23 cellular contexts compared by ENCODE assay signal in the genomic region with DNA sequence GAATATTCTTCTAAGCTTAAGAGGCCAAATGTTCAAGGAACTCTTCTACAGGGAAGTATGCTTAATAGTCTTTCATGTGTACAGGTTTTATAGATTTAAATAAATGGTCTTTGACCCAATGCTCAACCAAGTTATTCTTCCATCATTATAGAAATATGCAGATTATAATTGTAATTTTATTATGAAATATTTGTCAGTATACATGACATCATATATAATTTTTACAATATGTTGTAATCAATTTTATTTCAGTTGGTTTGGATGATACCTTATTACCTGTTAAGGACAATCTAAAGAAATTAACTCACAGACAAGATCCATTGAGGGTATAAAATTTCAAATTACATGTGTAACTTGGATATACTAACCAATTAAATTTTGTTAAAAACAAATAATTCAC.
DNase-seq lines count a peak whose midpoint lies in the region; ATAC-seq, FAIRE-seq and TF ChIP-seq lines count a peak whose summit lies in the region.
"Had no signal": no experiment of that assay in that cellular context is flagged by ENCODE, and none has a peak within 500 bp of the region (broad histone marks: within the 10 kb centered on the region; RNA-seq: fewer than 3 reads in every experiment).

No MANE protein-coding gene starts in this region.

- BruUV-seq in HepG2 (replicated peaks; lab: Mats Ljungman, UMichigan) = no TSS peak

- in situ Hi-C loops in HepG2 (cut with HindIII; ENCODE audit: extremely low pct_ligation_motif_present, low pct_unique_long_range_greater_than_20kb) = no loop called here

- no peak for DNase-seq in HepG2 (ENCODE audit: low spot score)
- DNase-seq in right lobe of liver = no peak
- DNase-seq in SJCRH30 = no peak
- DNase-seq in osteoblast (ENCODE audit: insufficient read length, low spot score, missing footprints) = peak; percentile 17
- DNase-seq in activated naive CD4-positive, alpha-beta T cell treated with Interleukin-2 at 50 U/mL for 16 hours = no peak
- DNase-seq in COLO668 (lab: John Stamatoyannopoulos, UW; ENCODE audit: unreplicated experiment) = no peak
- DNase-seq: AML-193; CD4-positive, alpha-beta T cell; CD8-positive, alpha-beta T cell; COR-L47; DMS 273 treated with DMSO at 0.1 percent for 48 hours; DMS153; DMS79; DND-41; EL; GDM1 had no signal

- H3K36me3 ChIP-seq in HepG2 (replicated peaks in 1 of 2; ENCODE audit: control insufficient read depth in 1 of 2, insufficient read depth in 2 of 2, low read length in 2 of 2) (no peaks in the 10 kb centered on the region), right lobe of liver (no peaks in the 10 kb centered on the region), SJCRH30 (no peaks in the 10 kb centered on the region), osteoblast (ENCODE audit: insufficient read depth, low read length) (no peaks in the 10 kb centered on the region)
- H3K36me3 ChIP-seq: BLaER1 treated with 17β-estradiol and CSF1 and Interleukin-3, amounts not matched to agents 10 nM and 100 nM had no signal

- H3K4me3 ChIP-seq in HepG2 (replicated peaks in 1 of 3; ENCODE audit: insufficient read depth in 1 of 3, low read depth in 2 of 3, low read length in 3 of 3) = no peak overlapping the region
- H3K4me3 ChIP-seq in right lobe of liver = no peak overlapping the region
- H3K4me3 ChIP-seq in SJCRH30 = no peak overlapping the region; the same call in 1 of the 2 replicates
- H3K4me3 ChIP-seq in osteoblast (ENCODE audit: insufficient read depth, low read length) = no peak overlapping the region
- H3K4me3 ChIP-seq: A549; BLaER1 treated with 17β-estradiol and CSF1 and Interleukin-3, amounts not matched to agents 10 nM and 100 nM; GM12878 had no signal

- no peak for FAIRE-seq in HepG2 (lab: Jason Lieb, UNC)
- FAIRE-seq: A549, GM12878, GM12892, GM19239 had no signal

- no peaks in the 10 kb centered on the region for H3K27me3 ChIP-seq in HepG2 (ENCODE audit: control insufficient read depth in 1 of 2, insufficient read depth in 2 of 2, low read length in 2 of 2)
- no peaks in the 10 kb centered on the region for H3K27me3 ChIP-seq in right lobe of liver
- H3K27me3 ChIP-seq in SJCRH30 = no peaks in the 10 kb centered on the region
- H3K27me3 ChIP-seq in osteoblast (ENCODE audit: insufficient read depth, low read length) = no peaks in the 10 kb centered on the region
- H3K27me3 ChIP-seq: BLaER1 treated with 17β-estradiol and CSF1 and Interleukin-3, amounts not matched to agents 10 nM and 100 nM had no signal

- H3K4me1 ChIP-seq in HepG2 (ENCODE audit: insufficient read depth, low read length) = no peaks in the 10 kb centered on the region
- H3K4me1 ChIP-seq in right lobe of liver = no peaks in the 10 kb centered on the region
- peaks cover 36% of the 10 kb centered on the region for H3K4me1 ChIP-seq in SJCRH30
- no peaks in the 10 kb centered on the region for H3K4me1 ChIP-seq in osteoblast (ENCODE audit: insufficient read depth, low read length)
- H3K4me1 ChIP-seq: A549; BLaER1 treated with 17β-estradiol and CSF1 and Interleukin-3, amounts not matched to agents 10 nM and 100 nM had no signal

- no peak for TF ChIP-seq POLR2A in HepG2 (IDR thresholded peaks at IDR 0.05; ENCODE audit: insufficient read depth in 1 of 2, low read depth in 2 of 2, low read length in 2 of 2)
- no peak for TF ChIP-seq POLR2A in right lobe of liver (IDR thresholded peaks at IDR 0.05)

- TF ChIP-seq RAD21 in HepG2 (CRISPR knock-in tag; IDR thresholded peaks at IDR 0.05) = no peak

- H4K20me1 ChIP-seq in HepG2 (ENCODE audit: insufficient read depth, low read length) = no peaks in the 10 kb centered on the region
- no peaks in the 10 kb centered on the region for H4K20me1 ChIP-seq in osteoblast (ENCODE audit: insufficient read depth, low read length)
- H4K20me1 ChIP-seq: BLaER1 treated with 17β-estradiol and CSF1 and Interleukin-3, amounts not matched to agents 10 nM and 100 nM had no signal

- H3K9ac ChIP-seq in HepG2 (ENCODE audit: insufficient read depth, low read depth, low read length) = no peak overlapping the region
- H3K9ac ChIP-seq: BLaER1 treated with 17β-estradiol and CSF1 and Interleukin-3, amounts not matched to agents 10 nM and 100 nM had no signal

- H2AFZ ChIP-seq in HepG2 (ENCODE audit: low read length) (no peak overlapping the region), osteoblast (ENCODE audit: low read length) (no peak overlapping the region)

- no peak for TF ChIP-seq EP300 in HepG2 (IDR thresholded peaks at IDR 0.05; ENCODE audit: low read depth in 2 of 2, low read length in 2 of 2)
- TF ChIP-seq EP300 in HepG2 (CRISPR knock-in tag; IDR thresholded peaks at IDR 0.05; ENCODE audit: borderline replicate concordance) = no peak

- H3K79me2 ChIP-seq in HepG2 (ENCODE audit: insufficient read depth, low read length) (no peaks in the 10 kb centered on the region), osteoblast (ENCODE audit: insufficient read depth, low read length) (no peaks in the 10 kb centered on the region)

- H3K4me2 ChIP-seq in HepG2 (ENCODE audit: low read depth, low read length) (no peak overlapping the region), osteoblast (ENCODE audit: insufficient read depth, low read length) (no peak overlapping the region)
- H3K4me2 ChIP-seq: A549; BLaER1 treated with 17β-estradiol and CSF1 and Interleukin-3, amounts not matched to agents 10 nM and 100 nM had no signal

- POLR2A ChIA-PET in HepG2 (lab: Yijun Ruan, JAX) = no interaction called here

- TF ChIP-seq CTCF in HepG2 (CRISPR knock-in tag; IDR thresholded peaks at IDR 0.05) = no peak
- TF ChIP-seq CTCF in right lobe of liver (IDR thresholded peaks at IDR 0.05) = no peak
- no peak for TF ChIP-seq CTCF in osteoblast (IDR thresholded peaks at IDR 0.05; ENCODE audit: extremely low read depth, low read depth, low read length)

- H3K9me3 ChIP-seq in HepG2 (ENCODE audit: low read length) = peaks cover 6% of the 10 kb centered on the region; the same call in 1 of the 2 replicates
- H3K9me3 ChIP-seq in right lobe of liver = no peaks in the 10 kb centered on the region
- H3K9me3 ChIP-seq in SJCRH30 (replicated peaks) = no peaks in the 10 kb centered on the region
- H3K9me3 ChIP-seq in osteoblast (ENCODE audit: low read depth, low read length) = peaks cover 2% of the 10 kb centered on the region

- no peak overlapping the region for H3K27ac ChIP-seq in HepG2 (ENCODE audit: extremely low read length, insufficient read depth, low read length)
- H3K27ac ChIP-seq in right lobe of liver = no peak overlapping the region
- peak overlapping the region; percentile 97 for H3K27ac ChIP-seq in SJCRH30
- no peak overlapping the region for H3K27ac ChIP-seq in osteoblast (ENCODE audit: low read depth, low read length)
- H3K27ac ChIP-seq: 22Rv1; A549; BLaER1 treated with 17β-estradiol and CSF1 and Interleukin-3, amounts not matched to agents 10 nM and 100 nM; C4-2B had no signal

- intact Hi-C loops in HepG2 (cut with micrococcal nuclease; ENCODE audit: unreplicated experiment) (no loop called here), right lobe of liver (cut with DNase I) (no loop called here)

- no peak for ATAC-seq in HepG2
- no peak for ATAC-seq in right lobe of liver
- ATAC-seq: A549; CD8-positive, alpha-beta T cell; GM12878 had no signal

- CTCF ChIA-PET in HepG2 (lab: Yijun Ruan, JAX; ENCODE audit: low intra/inter-chr PET ratio, low total read pairs) = no interaction called here

TF ChIP-seq in HepG2, 621 proteins besides CTCF, POLR2A, EP300 and RAD21:
- TF ChIP-seq ELF4 (CRISPR knock-in tag; IDR thresholded peaks at IDR 0.05; ENCODE audit: borderline replicate concordance) (no peak), ATF7 (IDR thresholded peaks at IDR 0.05) (peak; percentile 65), ATF7 (CRISPR knock-in tag; IDR thresholded peaks at IDR 0.05) (no peak), ZNF598 (CRISPR knock-in tag; IDR thresholded peaks at IDR 0.05; ENCODE audit: borderline replicate concordance) (no peak)
- TF ChIP-seq, protein P1, sequence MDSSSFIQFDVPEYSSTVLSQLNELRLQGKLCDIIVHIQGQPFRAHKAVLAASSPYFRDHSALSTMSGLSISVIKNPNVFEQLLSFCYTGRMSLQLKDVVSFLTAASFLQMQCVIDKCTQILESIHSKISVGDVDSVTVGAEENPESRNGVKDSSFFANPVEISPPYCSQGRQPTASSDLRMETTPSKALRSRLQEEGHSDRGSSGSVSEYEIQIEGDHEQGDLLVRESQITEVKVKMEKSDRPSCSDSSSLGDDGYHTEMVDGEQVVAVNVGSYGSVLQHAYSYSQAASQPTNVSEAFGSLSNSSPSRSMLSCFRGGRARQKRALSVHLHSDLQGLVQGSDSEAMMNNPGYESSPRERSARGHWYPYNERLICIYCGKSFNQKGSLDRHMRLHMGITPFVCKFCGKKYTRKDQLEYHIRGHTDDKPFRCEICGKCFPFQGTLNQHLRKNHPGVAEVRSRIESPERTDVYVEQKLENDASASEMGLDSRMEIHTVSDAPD (CRISPR knock-in tag; IDR thresholded peaks at IDR 0.05) = no peak
- TF ChIP-seq, protein P2, sequence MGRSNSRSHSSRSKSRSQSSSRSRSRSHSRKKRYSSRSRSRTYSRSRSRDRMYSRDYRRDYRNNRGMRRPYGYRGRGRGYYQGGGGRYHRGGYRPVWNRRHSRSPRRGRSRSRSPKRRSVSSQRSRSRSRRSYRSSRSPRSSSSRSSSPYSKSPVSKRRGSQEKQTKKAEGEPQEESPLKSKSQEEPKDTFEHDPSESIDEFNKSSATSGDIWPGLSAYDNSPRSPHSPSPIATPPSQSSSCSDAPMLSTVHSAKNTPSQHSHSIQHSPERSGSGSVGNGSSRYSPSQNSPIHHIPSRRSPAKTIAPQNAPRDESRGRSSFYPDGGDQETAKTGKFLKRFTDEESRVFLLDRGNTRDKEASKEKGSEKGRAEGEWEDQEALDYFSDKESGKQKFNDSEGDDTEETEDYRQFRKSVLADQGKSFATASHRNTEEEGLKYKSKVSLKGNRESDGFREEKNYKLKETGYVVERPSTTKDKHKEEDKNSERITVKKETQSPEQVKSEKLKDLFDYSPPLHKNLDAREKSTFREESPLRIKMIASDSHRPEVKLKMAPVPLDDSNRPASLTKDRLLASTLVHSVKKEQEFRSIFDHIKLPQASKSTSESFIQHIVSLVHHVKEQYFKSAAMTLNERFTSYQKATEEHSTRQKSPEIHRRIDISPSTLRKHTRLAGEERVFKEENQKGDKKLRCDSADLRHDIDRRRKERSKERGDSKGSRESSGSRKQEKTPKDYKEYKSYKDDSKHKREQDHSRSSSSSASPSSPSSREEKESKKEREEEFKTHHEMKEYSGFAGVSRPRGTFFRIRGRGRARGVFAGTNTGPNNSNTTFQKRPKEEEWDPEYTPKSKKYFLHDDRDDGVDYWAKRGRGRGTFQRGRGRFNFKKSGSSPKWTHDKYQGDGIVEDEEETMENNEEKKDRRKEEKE (IDR thresholded peaks at IDR 0.05) = no peak
